In genomic region chr17:66717680-66718079, GRCh38 we compare ENCODE assay signal across 11 cellular contexts.
DNase-seq lines count a peak whose midpoint lies in the region; ATAC-seq and TF ChIP-seq lines count a peak whose summit lies in the region.
"Had no signal": no experiment of that assay in that cellular context is flagged by ENCODE, and none has a peak within 500 bp of the region (broad histone marks: within the 10 kb centered on the region; RNA-seq: fewer than 3 reads in every experiment).

No MANE protein-coding gene starts in this region.

- peaks cover 6% of the 10 kb centered on the region for H3K9me3 ChIP-seq in WERI-Rb-1 (ENCODE audit: severe bottlenecking)

- TF ChIP-seq CTCF in WERI-Rb-1 (IDR thresholded peaks at IDR 0.05; ENCODE audit: low read depth, low read length) = no peak

- H3K4me3 ChIP-seq in WERI-Rb-1 (ENCODE audit: low read depth, low read length) = no peak overlapping the region
- H3K4me3 ChIP-seq: skin epidermis had no signal

- no peak overlapping the region for H3K4me3 Mint-ChIP-seq in stimulated activated naive B cell treated with anti-CD40 and anti-IgM and Interleukin-4, amounts not matched to agents 10 μg/mL and 1 μg/mL and 100 μg/mL, for 72 hours
- H3K4me3 Mint-ChIP-seq: CD4-positive, CD25-positive, alpha-beta regulatory T cell had no signal

- ATAC-seq in HG03039 (IDR thresholded peaks at IDR 0.05; ENCODE audit: unreplicated experiment) = peak; percentile 50
- ATAC-seq in stimulated activated naive B cell treated with anti-CD40 and anti-IgM and Interleukin-4, amounts not matched to agents 10 μg/mL and 1 μg/mL and 100 μg/mL, for 72 hours (replicated peaks) = peak; percentile 89 to 90
- ATAC-seq in GM21717 (IDR thresholded peaks at IDR 0.05; ENCODE audit: unreplicated experiment) = no peak

- peaks cover 7 to 16% of the 10 kb centered on the region in 2 donors for H3K27me3 Mint-ChIP-seq in stimulated activated naive B cell treated with anti-CD40 and anti-IgM and Interleukin-4, amounts not matched to agents 10 μg/mL and 1 μg/mL and 100 μg/mL, for 72 hours
- H3K27me3 Mint-ChIP-seq: CD4-positive, CD25-positive, alpha-beta regulatory T cell had no signal

- DNase-seq in activated CD8-positive, alpha-beta memory T cell treated with anti-CD3 and anti-CD28 coated beads for 24 hours = peak; percentile 53
- no peak for DNase-seq in activated CD8-positive, alpha-beta memory T cell treated with anti-CD3 and anti-CD28 coated beads, Interleukin-2, amount 50 U/mL, for 4 hours
- DNase-seq in WERI-Rb-1 (peak; percentile 38), SKM-1 treated with dmso at 0.1 percent for 144 hours (lab: John Stamatoyannopoulos, UW; ENCODE audit: unreplicated experiment) (no peak), CD1c-positive myeloid dendritic cell (ENCODE audit: extremely low spot score) (no peak)
- DNase-seq in stimulated activated naive B cell treated with anti-CD40 and anti-IgM and Interleukin-4, amounts not matched to agents 10 μg/mL and 1 μg/mL and 100 μg/mL, for 72 hours = peak; percentile 45
- DNase-seq: CD4-positive, CD25-positive, alpha-beta regulatory T cell had no signal

- H3K36me3 Mint-ChIP-seq in stimulated activated naive B cell treated with anti-CD40 and anti-IgM and Interleukin-4, amounts not matched to agents 10 μg/mL and 1 μg/mL and 100 μg/mL, for 72 hours = no peaks in the 10 kb centered on the region

- peaks cover 1 to 6% of the 10 kb centered on the region in 2 donors for H3K4me1 Mint-ChIP-seq in stimulated activated naive B cell treated with anti-CD40 and anti-IgM and Interleukin-4, amounts not matched to agents 10 μg/mL and 1 μg/mL and 100 μg/mL, for 72 hours

- H3K27ac ChIP-seq in WERI-Rb-1 = no peak overlapping the region
- H3K27ac ChIP-seq: KMS-11, skin epidermis had no signal

- no peak overlapping the region for H3K27ac Mint-ChIP-seq in stimulated activated naive B cell treated with anti-CD40 and anti-IgM and Interleukin-4, amounts not matched to agents 10 μg/mL and 1 μg/mL and 100 μg/mL, for 72 hours
- H3K27ac Mint-ChIP-seq: CD4-positive, CD25-positive, alpha-beta regulatory T cell had no signal

- no peaks in the 10 kb centered on the region for H3K27me3 ChIP-seq in WERI-Rb-1 (ENCODE audit: insufficient read depth, low read depth, severe bottlenecking)

- no peaks in the 10 kb centered on the region for H3K36me3 ChIP-seq in WERI-Rb-1

- no peaks in the 10 kb centered on the region for H3K9me3 Mint-ChIP-seq in stimulated activated naive B cell treated with anti-CD40 and anti-IgM and Interleukin-4, amounts not matched to agents 10 μg/mL and 1 μg/mL and 100 μg/mL, for 72 hours
- H3K9me3 Mint-ChIP-seq: CD4-positive, CD25-positive, alpha-beta regulatory T cell had no signal

Comparison
In these comparisons a context has a peak if more than half of its experiments do, and no peak if none do; other contexts are left out.
1. DNase-seq: peak in activated CD8-positive, alpha-beta memory T cell treated with anti-CD3 and anti-CD28 coated beads for 24 hours (single experiment), WERI-Rb-1 (single experiment) and stimulated activated naive B cell treated with anti-CD40 and anti-IgM and Interleukin-4, amounts not matched to agents 10 μg/mL and 1 μg/mL and 100 μg/mL, for 72 hours (single experiment); none in activated CD8-positive, alpha-beta memory T cell treated with anti-CD3 and anti-CD28 coated beads, Interleukin-2, amount 50 U/mL, for 4 hours (single experiment), SKM-1 treated with dmso at 0.1 percent for 144 hours (single experiment) and CD1c-positive myeloid dendritic cell (single experiment).